ENCODE assay signal across 17 cellular contexts in genomic region chr12:76720068-76720467, GRCh38. TPM values are rescaled to one million over a fixed set of nuclear protein-coding genes. Genes with fewer than 3 reads are reported as not detected.
A peak's percentile ranks its signal among the peaks of the same experiment; 100 is the strongest.
DNase-seq lines count a peak whose midpoint lies in the region; ATAC-seq, FAIRE-seq and TF ChIP-seq lines count a peak whose summit lies in the region.
"Had no signal": no experiment of that assay in that cellular context is flagged by ENCODE, and none has a peak within 500 bp of the region (broad histone marks: within the 10 kb centered on the region; RNA-seq: fewer than 3 reads in every experiment).

No MANE protein-coding gene starts in this region.

- H3K4me1 Mint-ChIP-seq in T-helper 2 cell treated with Interferon-gamma antibody and Interleukin-4, amounts not matched to agents 5 μg/mL and 100 μg/mL, for 36 hours (ENCODE audit: low read depth), result no peaks in the 10 kb centered on the region

- peak overlapping the region; percentile 99 for H2BK5ac ChIP-seq in IMR-90 (ENCODE audit: low read depth, low read length, poor library complexity, severe bottlenecking)

- CTCF ChIA-PET in IMR-90 (lab: Yijun Ruan, JAX) (interaction anchor here (1.5 kb wide), 1 partner anchor 52 kb away, joined by 3 read pairs; no protein-coding TSS in a partner anchor), OCI-LY7 (lab: Charles Lee; ENCODE audit: unreplicated experiment) (no interaction called here)

- no peak for FAIRE-seq in bronchial epithelial cell (lab: Jason Lieb, UNC)
- FAIRE-seq: endothelial cell of umbilical vein had no signal

- peak overlapping the region; percentile 91 for H3K23ac ChIP-seq in IMR-90 (ENCODE audit: low read depth, low read length)

- BruUV-seq in IMR-90 (replicated peaks; lab: Mats Ljungman, UMichigan) (no TSS peak), OCI-LY7 (replicated peaks; lab: Mats Ljungman, UMichigan) (no TSS peak)

- no CpG with 5 or more reads among the region's 2 CpGs for WGBS in IMR-90 (ENCODE audit: extremely low coverage in 2 of 2, insufficient read length in 1 of 2), 2 experiments
- WGBS in mesodermal cell (ENCODE audit: insufficient coverage in 2 of 2), 2 experiments, result 100% methylated on average over 1 of the region's 2 CpGs

- peak overlapping the region; percentile 95 for H3K14ac ChIP-seq in IMR-90 (replicated peaks; ENCODE audit: low read depth, low read length)

- ATAC-seq in IMR-90 (ENCODE audit: low read depth), result peak; percentile 85
- ATAC-seq: lower lobe of right lung had no signal

- peak overlapping the region; percentile 39 for H2AFZ ChIP-seq in IMR-90 (replicated peaks; ENCODE audit: low read length, poor library complexity)
- H2AFZ ChIP-seq in OCI-LY7 (ENCODE audit: low read length), result no peak overlapping the region

- H3K4me3 ChIP-seq in IMR-90 (ENCODE audit: insufficient read depth, low read depth, low read length) (no peak overlapping the region), bronchial epithelial cell (ENCODE audit: low read depth, low read length) (no peak overlapping the region), mesodermal cell (ENCODE audit: extremely low read depth, insufficient read depth, low read length, poor library complexity, severe bottlenecking) (no peak overlapping the region), OCI-LY7 (ENCODE audit: low read depth, low read length, poor library complexity, severe bottlenecking) (no peak overlapping the region)
- H3K4me3 ChIP-seq: lower lobe of right lung, ovary had no signal

- H3K56ac ChIP-seq in IMR-90 (ENCODE audit: extremely low read depth, insufficient read depth, low read length), result peak overlapping the region; percentile 81; the same call in 1 of the 2 replicates

- H3K79me2 ChIP-seq in OCI-LY7 (ENCODE audit: insufficient read depth, low read depth, low read length), result no peaks in the 10 kb centered on the region

- H3K79me1 ChIP-seq in IMR-90 (ENCODE audit: low read depth in 1 of 2, low read length in 2 of 2), result peaks cover 0 to 5% of the 10 kb centered on the region in 2 experiments; a peak in 1 of 4 replicates

- H3K9me3 ChIP-seq in IMR-90 (ENCODE audit: control insufficient read depth, insufficient read depth, low read length) (no peaks in the 10 kb centered on the region; the same call in 1 of the 2 replicates), mesodermal cell (ENCODE audit: control insufficient read depth, low read length) (no peaks in the 10 kb centered on the region), OCI-LY7 (ENCODE audit: low read length) (no peaks in the 10 kb centered on the region)
- H3K9me3 ChIP-seq: lower lobe of right lung, ovary had no signal

- H4K91ac ChIP-seq in IMR-90 (ENCODE audit: insufficient read depth, low read depth, low read length), result peak overlapping the region; percentile 99

- peak overlapping the region; percentile 99 for H2BK120ac ChIP-seq in IMR-90 (ENCODE audit: low read depth, low read length)

- H4K8ac ChIP-seq in IMR-90 (ENCODE audit: low read depth in 2 of 2, low read length in 2 of 2), result peak overlapping the region; percentile 83 to 91; a peak in 2 of 4 replicates

- H3K36me3 ChIP-seq in IMR-90 (ENCODE audit: control insufficient read depth, insufficient read depth, low read length) (no peaks in the 10 kb centered on the region), bronchial epithelial cell (ENCODE audit: control insufficient read depth, insufficient read depth, low read length) (no peaks in the 10 kb centered on the region), mesodermal cell (ENCODE audit: control insufficient read depth, insufficient read depth, low read length) (no peaks in the 10 kb centered on the region), OCI-LY7 (ENCODE audit: insufficient read depth, low read length) (no peaks in the 10 kb centered on the region)
- H3K36me3 ChIP-seq: lower lobe of right lung, ovary had no signal

- peak overlapping the region; percentile 42; the same call in 1 of the 2 replicates for H3K4me2 ChIP-seq in IMR-90 (ENCODE audit: low read depth, low read length)
- H3K4me2 ChIP-seq in OCI-LY7 (ENCODE audit: low read length), result no peak overlapping the region

- no peaks in the 10 kb centered on the region for H3K9me2 ChIP-seq in OCI-LY7 (ENCODE audit: insufficient read depth, low read length)

- H4K20me1 ChIP-seq in IMR-90 (ENCODE audit: insufficient read depth, low read length) (no peaks in the 10 kb centered on the region), OCI-LY7 (ENCODE audit: insufficient read depth, low read length) (no peaks in the 10 kb centered on the region)

- H3K27me3 Mint-ChIP-seq in T-helper 2 cell treated with Interferon-gamma antibody and Interleukin-4, amounts not matched to agents 5 μg/mL and 100 μg/mL, for 36 hours (ENCODE audit: low read depth), result peaks cover 6% of the 10 kb centered on the region

- TF ChIP-seq RAD21 in IMR-90 (IDR thresholded peaks at IDR 0.05; ENCODE audit: low read length), result no peak

- peaks cover 14% of the 10 kb centered on the region for H3K9me1 ChIP-seq in IMR-90 (ENCODE audit: insufficient read depth, low read length)

- no peak for TF ChIP-seq CTCF in IMR-90 (conservative IDR thresholded peaks at IDR 0.05; ENCODE audit: low read depth, low read length)
- TF ChIP-seq CTCF in bronchial epithelial cell (IDR thresholded peaks at IDR 0.05; ENCODE audit: insufficient read depth, low read length, severe bottlenecking), result no peak
- no peak for TF ChIP-seq CTCF in OCI-LY7 (conservative IDR thresholded peaks at IDR 0.05; ENCODE audit: low read length)

- peak overlapping the region; percentile 98 for H2BK20ac ChIP-seq in IMR-90 (ENCODE audit: low read depth, low read length)

- H3K36me3 Mint-ChIP-seq in T-helper 2 cell treated with Interferon-gamma antibody and Interleukin-4, amounts not matched to agents 5 μg/mL and 100 μg/mL, for 36 hours (ENCODE audit: low read depth), result no peaks in the 10 kb centered on the region

- POLR2A ChIA-PET in IMR-90 (lab: Charles Lee; ENCODE audit: unreplicated experiment), result no interaction called here
- POLR2A ChIA-PET in OCI-LY7 (lab: Charles Lee), result interaction anchor here (0.9 to 1.6 kb wide), 2 partner anchors 20 to 22 kb away, joined by 3 to 5 read pairs; no protein-coding TSS in a partner anchor

- H3K18ac ChIP-seq in IMR-90 (ENCODE audit: low read depth, low read length), result peak overlapping the region; percentile 94; the same call in 1 of the 2 replicates

- in situ Hi-C loops in IMR-90 (cut with MboI; ENCODE audit: low sequenced_read_pairs), result no loop called here

- peak overlapping the region; percentile 100 for H2AK5ac ChIP-seq in IMR-90 (ENCODE audit: low read depth, low read length)

- H3K4me1 ChIP-seq in IMR-90 (ENCODE audit: control insufficient read depth, insufficient read depth, low read length) (peaks cover 16% of the 10 kb centered on the region), mesodermal cell (ENCODE audit: control insufficient read depth, insufficient read depth, low read length, poor library complexity, severe bottlenecking) (peaks cover 29% of the 10 kb centered on the region), OCI-LY7 (ENCODE audit: insufficient read depth, low read length, poor library complexity, severe bottlenecking) (no peaks in the 10 kb centered on the region)
- H3K4me1 ChIP-seq: lower lobe of right lung had no signal

- H3K9me3 Mint-ChIP-seq in T-helper 2 cell treated with Interferon-gamma antibody and Interleukin-4, amounts not matched to agents 5 μg/mL and 100 μg/mL, for 36 hours, result no peaks in the 10 kb centered on the region

- H4K5ac ChIP-seq in IMR-90 (ENCODE audit: low read depth, low read length), result peak overlapping the region; percentile 92; the same call in 1 of the 2 replicates

- no peak overlapping the region for H3K27ac Mint-ChIP-seq in T-helper 2 cell treated with Interferon-gamma antibody and Interleukin-4, amounts not matched to agents 5 μg/mL and 100 μg/mL, for 36 hours

- no peak overlapping the region for H3K4me3 Mint-ChIP-seq in T-helper 2 cell treated with Interferon-gamma antibody and Interleukin-4, amounts not matched to agents 5 μg/mL and 100 μg/mL, for 36 hours

- TF ChIP-seq POLR2A in IMR-90 (IDR thresholded peaks at IDR 0.05; ENCODE audit: low read depth, low read length), result no peak

- H3K27ac ChIP-seq in IMR-90 (ENCODE audit: insufficient read depth, low read length), result peak overlapping the region; percentile 93
- peak overlapping the region; percentile 95 for H3K27ac ChIP-seq in mesodermal cell (ENCODE audit: low read depth, low read length, severe bottlenecking)
- no peak overlapping the region for H3K27ac ChIP-seq in OCI-LY7 (ENCODE audit: low read depth, low read length, poor library complexity, severe bottlenecking)
- H3K27ac ChIP-seq: lower lobe of right lung, ovary had no signal

- H3K9ac ChIP-seq in IMR-90 (ENCODE audit: low read depth, low read length), result no peak overlapping the region; the same call in 1 of the 2 replicates

- peak; percentile 10 for DNase-seq in AG08395 (ENCODE audit: low spot score)
- DNase-seq in IMR-90, result peak; percentile 73
- DNase-seq in bronchial epithelial cell (ENCODE audit: low read depth), result peak; percentile 88
- no peak for DNase-seq in T-helper 2 cell treated with Interferon-gamma antibody and Interleukin-4, amounts not matched to agents 5 μg/mL and 100 μg/mL, for 36 hours (ENCODE audit: low spot score)
- no peak for DNase-seq in stimulated activated CD4-positive, alpha-beta T cell treated with anti-CD3 and anti-CD28 coated beads, Interleukin-2, amount 100 ng/mL, for 24 hours
- DNase-seq in germinal center (ENCODE audit: low spot score), result no peak
- DNase-seq in OCI-LY7 (ENCODE audit: low spot score), result no peak
- DNase-seq: activated gamma-delta T cell; central memory CD4-positive, alpha-beta T cell; DMS153; lower lobe of right lung; MV-4-11; NCI-H82; ovary; SIG-M5 had no signal

- dilution Hi-C loops in IMR-90 (cut with HindIII; ENCODE audit: low sequenced_read_pairs, unreplicated experiment), result no loop called here

- peak overlapping the region; percentile 35 for H2AK9ac ChIP-seq in IMR-90 (replicated peaks; ENCODE audit: low read depth, low read length, poor library complexity)

- intact Hi-C loops in IMR-90 (cut with micrococcal nuclease) (no loop called here), OCI-LY7 (cut with micrococcal nuclease; ENCODE audit: unreplicated experiment) (no loop called here)

- no peaks in the 10 kb centered on the region for H3K27me3 ChIP-seq in IMR-90 (ENCODE audit: control insufficient read depth, insufficient read depth, low read length)
- H3K27me3 ChIP-seq in bronchial epithelial cell (ENCODE audit: control insufficient read depth, insufficient read depth, low read length), result no peaks in the 10 kb centered on the region
- H3K27me3 ChIP-seq: ovary had no signal

- H3K4ac ChIP-seq in IMR-90 (ENCODE audit: low read depth, low read length), result peak overlapping the region; percentile 99

- H2BK15ac ChIP-seq in IMR-90 (ENCODE audit: low read depth, low read length), result peak overlapping the region; percentile 96; the same call in 2 of the 3 replicates

TF ChIP-seq in IMR-90, 13 proteins besides CTCF, POLR2A, EP300 and RAD21 (continues in another document):
- TF ChIP-seq MXI1 (IDR thresholded peaks at IDR 0.05; ENCODE audit: borderline replicate concordance, low read depth, low read length), result no peak

RNA-seq across cellular contexts. Expression of gene ZDHHC17, which starts 43.8 kb away (rescaled TPM):
- total RNA-seq in IMR-90 (2012; rRNA removed) (86.4 and 125 TPM in 2 replicates), bronchial epithelial cell (26.1 and 30.7 TPM in 2 replicates), OCI-LY7 (2022) (32.8 and 34.0 TPM in 2 replicates)
- polyA plus RNA-seq in IMR-90 (2012; rRNA removed), result 23.3 and 24.8 TPM in 2 replicates
- polyA plus RNA-seq in IMR-90 (2012; cell fraction: cytosol; rRNA removed), result 3.4 and 4.4 TPM in 2 replicates
- polyA plus RNA-seq in IMR-90 (2012; cell fraction: nucleus; rRNA removed; ENCODE audit: low replicate concordance), result 13.2 and 134 TPM in 2 replicates
- polyA plus RNA-seq in mesodermal cell (2013, experiment 1 of 2), result 37.0 TPM
- polyA plus RNA-seq in mesodermal cell (2013, experiment 2 of 2), result 34.0 TPM
- 24.0 and 27.4 TPM in 2 replicates for total RNA-seq in OCI-LY7 (2014; rRNA removed; shearing (Covaris generic))

Comparison
In these comparisons a context has a peak if more than half of its experiments do, and no peak if none do; other contexts are left out.
1. DNase-seq: peak in AG08395 (single experiment), IMR-90 (single experiment) and bronchial epithelial cell (single experiment); none in T-helper 2 cell treated with Interferon-gamma antibody and Interleukin-4, amounts not matched to agents 5 μg/mL and 100 μg/mL, for 36 hours (single experiment), stimulated activated CD4-positive, alpha-beta T cell treated with anti-CD3 and anti-CD28 coated beads, Interleukin-2, amount 100 ng/mL, for 24 hours (0 of 2), germinal center (single experiment) and OCI-LY7 (single experiment).